Comparison of ENCODE assay signal across 8 cellular contexts in the genomic region with DNA sequence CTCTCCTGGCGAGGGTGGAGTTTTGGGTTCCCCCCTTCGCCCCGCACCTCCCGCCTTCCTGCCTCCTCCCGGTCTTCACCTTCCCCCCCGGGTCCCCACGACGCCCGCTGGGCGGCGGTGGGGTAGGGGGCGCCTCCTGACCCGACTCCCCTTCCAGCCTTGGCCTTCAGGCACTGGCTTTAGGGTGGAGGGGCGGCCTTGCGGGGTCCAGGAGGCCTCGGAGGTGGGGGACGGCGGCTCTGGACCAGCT. TPM values are rescaled to one million over a fixed set of nuclear protein-coding genes. Genes with fewer than 3 reads are reported as not detected.
DNase-seq lines count a peak whose midpoint lies in the region; ATAC-seq and FAIRE-seq lines count a peak whose summit lies in the region.

No MANE protein-coding gene starts in this region.

- no peaks in the 10 kb centered on the region for H3K27me3 Mint-ChIP-seq in activated CD8-positive, alpha-beta T cell treated with anti-CD3 and anti-CD28 coated beads, Interleukin-2, amount 10 ng/mL, durations not matched to agents 7 days and 5 days (ENCODE audit: low read depth)
- no peaks in the 10 kb centered on the region for H3K27me3 Mint-ChIP-seq in stimulated activated memory B cell treated with anti-CD40 and anti-IgM and Interleukin-4, amounts not matched to agents 10 μg/mL and 1 μg/mL and 100 μg/mL, for 72 hours
- peaks cover 2% of the 10 kb centered on the region for H3K27me3 Mint-ChIP-seq in activated naive CD8-positive, alpha-beta T cell treated with anti-CD3 and anti-CD28 coated beads, Interleukin-2, amount 50 U/mL, for 24 hours

- FAIRE-seq in HTR-8/SVneo (lab: Jason Lieb, UNC): no peak

- no peaks in the 10 kb centered on the region for H3K9me3 Mint-ChIP-seq in activated CD8-positive, alpha-beta T cell treated with anti-CD3 and anti-CD28 coated beads, Interleukin-2, amount 10 ng/mL, durations not matched to agents 7 days and 5 days (ENCODE audit: insufficient read depth)
- no peaks in the 10 kb centered on the region for H3K9me3 Mint-ChIP-seq in stimulated activated memory B cell treated with anti-CD40 and anti-IgM and Interleukin-4, amounts not matched to agents 10 μg/mL and 1 μg/mL and 100 μg/mL, for 72 hours
- H3K9me3 Mint-ChIP-seq in activated naive CD8-positive, alpha-beta T cell treated with anti-CD3 and anti-CD28 coated beads, Interleukin-2, amount 50 U/mL, for 24 hours: no peaks in the 10 kb centered on the region

- WGBS in iPS DF 6.9 (ENCODE audit: insufficient coverage, insufficient read length): no CpG with 5 or more reads among the region's 18 CpGs

- no peak for DNase-seq in activated CD8-positive, alpha-beta T cell treated with anti-CD3 and anti-CD28 coated beads, Interleukin-2, amount 10 ng/mL, durations not matched to agents 7 days and 5 days
- DNase-seq in iPS DF 6.9 (ENCODE audit: low read depth, low spot score) (no peak), mucosa of gallbladder (ENCODE audit: low spot score) (no peak), NOMO-1 treated with DMSO at 0.1 percent for 48 hours (lab: John Stamatoyannopoulos, UW; ENCODE audit: unreplicated experiment) (no peak), HTR-8/SVneo (ENCODE audit: insufficient read length, low spot score) (no peak)
- DNase-seq in activated naive CD8-positive, alpha-beta T cell treated with anti-CD3 and anti-CD28 coated beads, Interleukin-2, amount 50 U/mL, for 24 hours: no peak

- no peak overlapping the region for H3K27ac ChIP-seq in iPS DF 6.9 (ENCODE audit: low read length)

- POLR2A ChIA-PET in activated CD8-positive, alpha-beta T cell treated with anti-CD3 and anti-CD28 coated beads, Interleukin-2, amount 10 ng/mL, durations not matched to agents 7 days and 5 days (lab: Charles Lee): interaction anchor here (0.6 kb wide), 1 partner anchor 16 kb away, joined by 4 read pairs; no protein-coding TSS in a partner anchor

- no peaks in the 10 kb centered on the region for H3K9me3 ChIP-seq in iPS DF 6.9 (ENCODE audit: control insufficient read depth, insufficient read depth, low read length)

- CTCF ChIA-PET in activated CD8-positive, alpha-beta T cell treated with anti-CD3 and anti-CD28 coated beads, Interleukin-2, amount 10 ng/mL, durations not matched to agents 7 days and 5 days (lab: Charles Lee): interaction anchor here (1.5 to 1.9 kb wide), 3 partner anchors 10 to 90 kb away, joined by 5 to 7 read pairs (median 7); no protein-coding TSS in a partner anchor

- peaks cover 42% of the 10 kb centered on the region for H3K4me1 Mint-ChIP-seq in activated CD8-positive, alpha-beta T cell treated with anti-CD3 and anti-CD28 coated beads, Interleukin-2, amount 10 ng/mL, durations not matched to agents 7 days and 5 days (ENCODE audit: low read depth)
- H3K4me1 Mint-ChIP-seq in stimulated activated memory B cell treated with anti-CD40 and anti-IgM and Interleukin-4, amounts not matched to agents 10 μg/mL and 1 μg/mL and 100 μg/mL, for 72 hours: peaks cover 45% of the 10 kb centered on the region
- peaks cover 15% of the 10 kb centered on the region for H3K4me1 Mint-ChIP-seq in activated naive CD8-positive, alpha-beta T cell treated with anti-CD3 and anti-CD28 coated beads, Interleukin-2, amount 50 U/mL, for 24 hours

- H3K27me3 ChIP-seq in iPS DF 6.9 (ENCODE audit: control insufficient read depth, insufficient read depth, low read length): peaks cover 18% of the 10 kb centered on the region

- H3K4me3 ChIP-seq in iPS DF 6.9 (ENCODE audit: low read length): peak overlapping the region; percentile 30; the same call in 1 of the 2 replicates

- peak; percentile 11 for ATAC-seq in GM19463 (IDR thresholded peaks at IDR 0.05; ENCODE audit: unreplicated experiment)
- peak; percentile 25 for ATAC-seq in activated CD8-positive, alpha-beta T cell treated with anti-CD3 and anti-CD28 coated beads, Interleukin-2, amount 10 ng/mL, durations not matched to agents 7 days and 5 days
- ATAC-seq in stimulated activated memory B cell treated with anti-CD40 and anti-IgM and Interleukin-4, amounts not matched to agents 10 μg/mL and 1 μg/mL and 100 μg/mL, for 72 hours: peak; percentile 1
- ATAC-seq in activated naive CD8-positive, alpha-beta T cell treated with anti-CD3 and anti-CD28 coated beads, Interleukin-2, amount 50 U/mL, for 24 hours: no peak

- H3K4me3 Mint-ChIP-seq in activated CD8-positive, alpha-beta T cell treated with anti-CD3 and anti-CD28 coated beads, Interleukin-2, amount 10 ng/mL, durations not matched to agents 7 days and 5 days: peak overlapping the region; percentile 40
- H3K4me3 Mint-ChIP-seq in stimulated activated memory B cell treated with anti-CD40 and anti-IgM and Interleukin-4, amounts not matched to agents 10 μg/mL and 1 μg/mL and 100 μg/mL, for 72 hours: peak overlapping the region; percentile 70
- H3K4me3 Mint-ChIP-seq in activated naive CD8-positive, alpha-beta T cell treated with anti-CD3 and anti-CD28 coated beads, Interleukin-2, amount 50 U/mL, for 24 hours: no peak overlapping the region

- H3K4me1 ChIP-seq in iPS DF 6.9 (ENCODE audit: control insufficient read depth, insufficient read depth, low read length): peaks cover 6% of the 10 kb centered on the region; the same call in 1 of the 2 replicates

- H3K36me3 ChIP-seq in iPS DF 6.9 (ENCODE audit: control insufficient read depth, insufficient read depth, low read length): no peaks in the 10 kb centered on the region

- peaks cover 24% of the 10 kb centered on the region for H3K36me3 Mint-ChIP-seq in activated CD8-positive, alpha-beta T cell treated with anti-CD3 and anti-CD28 coated beads, Interleukin-2, amount 10 ng/mL, durations not matched to agents 7 days and 5 days (ENCODE audit: low read depth)
- no peaks in the 10 kb centered on the region for H3K36me3 Mint-ChIP-seq in stimulated activated memory B cell treated with anti-CD40 and anti-IgM and Interleukin-4, amounts not matched to agents 10 μg/mL and 1 μg/mL and 100 μg/mL, for 72 hours
- H3K36me3 Mint-ChIP-seq in activated naive CD8-positive, alpha-beta T cell treated with anti-CD3 and anti-CD28 coated beads, Interleukin-2, amount 50 U/mL, for 24 hours (ENCODE audit: low read depth): no peaks in the 10 kb centered on the region

- no peak overlapping the region for H3K27ac Mint-ChIP-seq in activated CD8-positive, alpha-beta T cell treated with anti-CD3 and anti-CD28 coated beads, Interleukin-2, amount 10 ng/mL, durations not matched to agents 7 days and 5 days
- H3K27ac Mint-ChIP-seq in stimulated activated memory B cell treated with anti-CD40 and anti-IgM and Interleukin-4, amounts not matched to agents 10 μg/mL and 1 μg/mL and 100 μg/mL, for 72 hours: no peak overlapping the region
- H3K27ac Mint-ChIP-seq in activated naive CD8-positive, alpha-beta T cell treated with anti-CD3 and anti-CD28 coated beads, Interleukin-2, amount 50 U/mL, for 24 hours: no peak overlapping the region

RNA-seq across cellular contexts. Expression of a gene that starts 2.4 kb away (rescaled TPM):
- 100 to 1,000 TPM; 257 to 264 TPM for total RNA-seq in activated CD8-positive, alpha-beta T cell treated with anti-CD3 and anti-CD28 coated beads, Interleukin-2, amount 10 ng/mL, durations not matched to agents 7 days and 5 days
- total RNA-seq in mucosa of gallbladder: 95.7 TPM

RNA-seq across cellular contexts. Expression of a gene that starts 18.6 kb away (rescaled TPM):
- total RNA-seq in activated CD8-positive, alpha-beta T cell treated with anti-CD3 and anti-CD28 coated beads, Interleukin-2, amount 10 ng/mL, durations not matched to agents 7 days and 5 days: 10 to 100 TPM; 78.3 to 84.7 TPM
- 56.9 TPM for total RNA-seq in mucosa of gallbladder

RNA-seq across cellular contexts. Expression of a gene that starts 42.3 kb away (rescaled TPM):
- 100 to 1,000 TPM in 1 of 2 experiments, 10 to 100 TPM in 1; 99.5 to 111 TPM for total RNA-seq in activated CD8-positive, alpha-beta T cell treated with anti-CD3 and anti-CD28 coated beads, Interleukin-2, amount 10 ng/mL, durations not matched to agents 7 days and 5 days
- total RNA-seq in mucosa of gallbladder: 161 TPM
